In genomic region chr5:133459474-133460155, GRCh38 we compare ENCODE assay signal across 18 cellular contexts.
"Had no signal": no experiment of that assay in that cellular context is flagged by ENCODE, and none has a peak within 500 bp of the region (broad histone marks: within the 10 kb centered on the region; RNA-seq: fewer than 3 reads in every experiment).

No MANE protein-coding gene starts in this region.

- H3K4me3 Mint-ChIP-seq: natural killer cell; stimulated activated naive CD8-positive, alpha-beta T cell treated with anti-CD3 and anti-CD28 coated beads, Interleukin-15, Interleukin-2, amounts not matched to agents 100 ng/mL and 50 ng/mL, for 24 hours; T-cell; T-helper 2 cell treated with Interferon-gamma antibody and Interleukin-4, amounts not matched to agents 5 μg/mL and 100 μg/mL, for 36 hours had no signal

- H3K9me3 Mint-ChIP-seq: activated naive CD4-positive, alpha-beta T cell treated with anti-CD3 and anti-CD28 coated beads, Interleukin-2, amount 50 U/mL, for 72 hours; natural killer cell; stimulated activated naive CD8-positive, alpha-beta T cell treated with anti-CD3 and anti-CD28 coated beads, Interleukin-15, Interleukin-2, amounts not matched to agents 100 ng/mL and 50 ng/mL, for 24 hours; T-cell; T-helper 2 cell treated with Interferon-gamma antibody and Interleukin-4, amounts not matched to agents 5 μg/mL and 100 μg/mL, for 36 hours had no signal

- H3K27me3 Mint-ChIP-seq: stimulated activated naive CD8-positive, alpha-beta T cell treated with anti-CD3 and anti-CD28 coated beads, Interleukin-15, Interleukin-2, amounts not matched to agents 100 ng/mL and 50 ng/mL, for 24 hours; T-cell had no signal

- DNase-seq: activated CD4-positive, alpha-beta T cell treated with anti-CD3 and anti-CD28 coated beads for 1 hour; activated T-cell treated with anti-CD3 and anti-CD28 coated beads, Interleukin-2, amount 50 U/mL, for 1 hour; cerebellar nuclear complex; heart right ventricle; kidney; left lung; natural killer cell had no signal

- H3K36me3 Mint-ChIP-seq: activated naive CD4-positive, alpha-beta T cell treated with anti-CD3 and anti-CD28 coated beads, Interleukin-2, amount 50 U/mL, for 72 hours; natural killer cell; T-cell had no signal

- H3K4me3 ChIP-seq: breast epithelium, coronary artery, heart right ventricle, left lung, lung, right atrium auricular region, suprapubic skin, tibial nerve had no signal

- ATAC-seq: heart right ventricle, natural killer cell, T-cell had no signal

- H3K27ac Mint-ChIP-seq: activated naive CD4-positive, alpha-beta T cell treated with anti-CD3 and anti-CD28 coated beads, Interleukin-2, amount 50 U/mL, for 72 hours; natural killer cell; progenitor cell of endocrine pancreas; stimulated activated naive CD8-positive, alpha-beta T cell treated with anti-CD3 and anti-CD28 coated beads, Interleukin-15, Interleukin-2, amounts not matched to agents 100 ng/mL and 50 ng/mL, for 24 hours; T-cell; T-helper 2 cell treated with Interferon-gamma antibody and Interleukin-4, amounts not matched to agents 5 μg/mL and 100 μg/mL, for 36 hours had no signal
